27 cellular contexts compared by ENCODE assay signal in the genomic region with DNA sequence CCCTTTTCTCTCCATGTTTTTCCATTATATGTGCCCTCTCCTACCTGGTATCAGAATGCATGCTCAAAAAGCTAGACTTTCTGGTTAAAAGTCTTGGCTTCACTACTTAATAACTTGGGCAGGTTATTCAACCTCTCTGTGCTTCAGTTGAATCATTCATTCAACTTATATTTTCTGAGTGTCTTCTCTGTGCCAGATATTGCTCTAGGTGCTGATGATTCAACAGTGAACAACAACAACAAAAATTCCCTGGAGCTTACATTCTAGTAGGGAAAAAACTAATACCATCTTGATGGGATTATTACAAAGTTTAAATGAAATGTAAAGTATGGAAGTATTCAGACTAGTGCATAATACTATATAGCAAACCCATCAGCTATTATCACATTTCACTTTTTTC. TPM values are rescaled to one million over a fixed set of nuclear protein-coding genes. Genes with fewer than 3 reads are reported as not detected.
DNase-seq lines count a peak whose midpoint lies in the region; ATAC-seq lines count a peak whose summit lies in the region.
"Had no signal": no experiment of that assay in that cellular context is flagged by ENCODE, and none has a peak within 500 bp of the region (broad histone marks: within the 10 kb centered on the region; RNA-seq: fewer than 3 reads in every experiment).

No MANE protein-coding gene starts in this region.

- H3K4me3 ChIP-seq in GM23248 = no peak overlapping the region
- H3K4me3 ChIP-seq in naive thymus-derived CD4-positive, alpha-beta T cell (ENCODE audit: low read length) = no peak overlapping the region
- H3K4me3 ChIP-seq: lung, psoas muscle, SK-N-MC had no signal

- H3K27ac ChIP-seq in GM23248 = no peak overlapping the region
- no peak overlapping the region for H3K27ac ChIP-seq in naive thymus-derived CD4-positive, alpha-beta T cell (ENCODE audit: low read depth, low read length)
- H3K27ac ChIP-seq: HL-60, neutrophil, psoas muscle, SK-N-MC had no signal

- H3K4me1 Mint-ChIP-seq in activated T-cell treated with anti-CD3 and anti-CD28 coated beads, Interleukin-2, amount 50 U/mL, for 24 hours (ENCODE audit: low read depth) = peaks cover 24% of the 10 kb centered on the region
- peaks cover 39% of the 10 kb centered on the region for H3K4me1 Mint-ChIP-seq in activated naive CD8-positive, alpha-beta T cell treated with anti-CD3 and anti-CD28 coated beads, Interleukin-2, amount 10 ng/mL, durations not matched to agents 7 days and 5 days
- H3K4me1 Mint-ChIP-seq in naive thymus-derived CD4-positive, alpha-beta T cell = peaks cover 5 to 45% (median 10%) of the 10 kb centered on the region in 7 donors

- H2AFZ ChIP-seq in GM23248 = no peak overlapping the region

- H3K36me3 Mint-ChIP-seq in activated T-cell treated with anti-CD3 and anti-CD28 coated beads, Interleukin-2, amount 50 U/mL, for 24 hours (ENCODE audit: low read depth) = peaks cover 40% of the 10 kb centered on the region
- peaks cover 29% of the 10 kb centered on the region for H3K36me3 Mint-ChIP-seq in activated naive CD8-positive, alpha-beta T cell treated with anti-CD3 and anti-CD28 coated beads, Interleukin-2, amount 10 ng/mL, durations not matched to agents 7 days and 5 days
- H3K36me3 Mint-ChIP-seq in naive thymus-derived CD4-positive, alpha-beta T cell = peaks cover 4 to 26% (median 7%) of the 10 kb centered on the region in 5 donors

- no peak overlapping the region for H3K4me2 ChIP-seq in GM23248 (ENCODE audit: unreplicated experiment)

- H3K27ac Mint-ChIP-seq in activated T-cell treated with anti-CD3 and anti-CD28 coated beads, Interleukin-2, amount 50 U/mL, for 24 hours = peak overlapping the region; percentile 45
- H3K27ac Mint-ChIP-seq in activated naive CD8-positive, alpha-beta T cell treated with anti-CD3 and anti-CD28 coated beads, Interleukin-2, amount 10 ng/mL, durations not matched to agents 7 days and 5 days = peak overlapping the region; percentile 70
- peak overlapping the region in 6 of 9 donors; percentile 12 to 82 (median 52) for H3K27ac Mint-ChIP-seq in naive thymus-derived CD4-positive, alpha-beta T cell
- H3K27ac Mint-ChIP-seq: dendritic cell treated with granulocyte-macrophage colony-stimulating factor and Interleukin-4, amounts not matched to agents 40 ng/mL and 50 ng/mL, for 4 days; type B pancreatic cell had no signal

- DNase-seq in activated T-cell treated with anti-CD3 and anti-CD28 coated beads, Interleukin-2, amount 50 U/mL, for 24 hours = no peak
- DNase-seq in activated T-cell treated with anti-CD3 and anti-CD28 coated beads for 4 hours (no peak), GM23248 (peak; percentile 30), COLO668 (lab: John Stamatoyannopoulos, UW; ENCODE audit: unreplicated experiment) (no peak), GDM1 (lab: John Stamatoyannopoulos, UW) (no peak), GM19240 (ENCODE audit: insufficient read length, low spot score) (no peak)
- DNase-seq in activated naive CD8-positive, alpha-beta T cell treated with anti-CD3 and anti-CD28 coated beads, Interleukin-2, amount 10 ng/mL, durations not matched to agents 7 days and 5 days = no peak
- DNase-seq in naive thymus-derived CD4-positive, alpha-beta T cell = no peak
- DNase-seq: activated CD4-positive, alpha-beta T cell treated with anti-CD3 and anti-CD28 coated beads for 48 hours; activated naive CD4-positive, alpha-beta T cell treated with Interleukin-2 at 50 U/mL for 16 hours; AML-193; aorta; caudate nucleus; glutamatergic neuron; H7; kidney glomerular epithelial cell; NCI-H1105; NCI-H2081; NCI-H82; psoas muscle; T-helper 2 cell had no signal

- H3K9me3 Mint-ChIP-seq in activated T-cell treated with anti-CD3 and anti-CD28 coated beads, Interleukin-2, amount 50 U/mL, for 24 hours = no peaks in the 10 kb centered on the region
- no peaks in the 10 kb centered on the region for H3K9me3 Mint-ChIP-seq in activated naive CD8-positive, alpha-beta T cell treated with anti-CD3 and anti-CD28 coated beads, Interleukin-2, amount 10 ng/mL, durations not matched to agents 7 days and 5 days
- H3K9me3 Mint-ChIP-seq in naive thymus-derived CD4-positive, alpha-beta T cell = no peaks in the 10 kb centered on the region
- H3K9me3 Mint-ChIP-seq: dendritic cell treated with granulocyte-macrophage colony-stimulating factor and Interleukin-4, amounts not matched to agents 40 ng/mL and 50 ng/mL, for 4 days; type B pancreatic cell had no signal

- intact Hi-C loops in naive thymus-derived CD4-positive, alpha-beta T cell (cut with micrococcal nuclease) = no loop called here

- H3K9me3 ChIP-seq in GM23248 (ENCODE audit: low read depth) = no peaks in the 10 kb centered on the region
- H3K9me3 ChIP-seq in naive thymus-derived CD4-positive, alpha-beta T cell (ENCODE audit: control insufficient read depth in 2 of 3, low read length in 3 of 3) = no peaks in the 10 kb centered on the region
- H3K9me3 ChIP-seq: neutrophil, psoas muscle had no signal

- no peaks in the 10 kb centered on the region for H4K20me1 ChIP-seq in GM23248 (ENCODE audit: insufficient read depth)

- H3K9ac ChIP-seq in GM23248 = no peak overlapping the region

- H3K4me3 Mint-ChIP-seq in activated T-cell treated with anti-CD3 and anti-CD28 coated beads, Interleukin-2, amount 50 U/mL, for 24 hours = no peak overlapping the region
- H3K4me3 Mint-ChIP-seq in activated naive CD8-positive, alpha-beta T cell treated with anti-CD3 and anti-CD28 coated beads, Interleukin-2, amount 10 ng/mL, durations not matched to agents 7 days and 5 days = no peak overlapping the region
- H3K4me3 Mint-ChIP-seq in naive thymus-derived CD4-positive, alpha-beta T cell = no peak overlapping the region
- H3K4me3 Mint-ChIP-seq: dendritic cell treated with granulocyte-macrophage colony-stimulating factor and Interleukin-4, amounts not matched to agents 40 ng/mL and 50 ng/mL, for 4 days; type B pancreatic cell had no signal

- no peak for ATAC-seq in activated naive CD8-positive, alpha-beta T cell treated with anti-CD3 and anti-CD28 coated beads, Interleukin-2, amount 10 ng/mL, durations not matched to agents 7 days and 5 days (ENCODE audit: low read depth)
- ATAC-seq in naive thymus-derived CD4-positive, alpha-beta T cell = no peak
- ATAC-seq: psoas muscle had no signal

- in situ Hi-C loops in GM23248 (cut with MboI) = no loop called here

- 0 out of 2 replicates have a peak, but pooled peaks cover 3% of the 10 kb centered on the region for H3K36me3 ChIP-seq in GM23248 (ENCODE audit: low read depth)
- peaks cover 0 to 7% (median 3%) of the 10 kb centered on the region in 3 experiments for H3K36me3 ChIP-seq in naive thymus-derived CD4-positive, alpha-beta T cell (ENCODE audit: control insufficient read depth in 2 of 3, insufficient read depth in 3 of 3, low read length in 3 of 3)

- H3K9me2 ChIP-seq in GM23248 (ENCODE audit: insufficient read depth) = no peaks in the 10 kb centered on the region

- no peaks in the 10 kb centered on the region for H3F3A ChIP-seq in GM23248 (ENCODE audit: insufficient read depth)

- CTCF ChIA-PET in naive thymus-derived CD4-positive, alpha-beta T cell (lab: Charles Lee) = interaction anchor here (1.9 kb wide), 1 partner anchor 162 kb away, joined by 4 read pairs; no protein-coding TSS in a partner anchor

- H3K79me2 ChIP-seq in GM23248 (ENCODE audit: insufficient read depth) = peaks cover 56% of the 10 kb centered on the region

- no peaks in the 10 kb centered on the region for H3K27me3 Mint-ChIP-seq in activated T-cell treated with anti-CD3 and anti-CD28 coated beads, Interleukin-2, amount 50 U/mL, for 24 hours
- H3K27me3 Mint-ChIP-seq in activated naive CD8-positive, alpha-beta T cell treated with anti-CD3 and anti-CD28 coated beads, Interleukin-2, amount 10 ng/mL, durations not matched to agents 7 days and 5 days = no peaks in the 10 kb centered on the region
- no peaks in the 10 kb centered on the region for H3K27me3 Mint-ChIP-seq in naive thymus-derived CD4-positive, alpha-beta T cell
- H3K27me3 Mint-ChIP-seq: dendritic cell treated with granulocyte-macrophage colony-stimulating factor and Interleukin-4, amounts not matched to agents 40 ng/mL and 50 ng/mL, for 4 days; type B pancreatic cell had no signal

- H3K27me3 ChIP-seq in GM23248 (replicated peaks; ENCODE audit: insufficient read depth) = no peaks in the 10 kb centered on the region
- no peaks in the 10 kb centered on the region for H3K27me3 ChIP-seq in naive thymus-derived CD4-positive, alpha-beta T cell (ENCODE audit: control insufficient read depth in 2 of 2, insufficient read depth in 2 of 2, low read length in 2 of 2)
- H3K27me3 ChIP-seq: neutrophil had no signal

- POLR2A ChIA-PET in activated naive CD8-positive, alpha-beta T cell treated with anti-CD3 and anti-CD28 coated beads, Interleukin-2, amount 10 ng/mL, durations not matched to agents 7 days and 5 days (lab: Charles Lee) = interaction anchor here (1.2 kb wide), 1 partner anchor 46 kb away, joined by 3 read pairs; no protein-coding TSS in a partner anchor
- POLR2A ChIA-PET in naive thymus-derived CD4-positive, alpha-beta T cell (lab: Charles Lee) = interaction anchor here (1.5 kb wide), 1 partner anchor 164 kb away, joined by 3 read pairs; no protein-coding TSS in a partner anchor

- 0 out of 2 replicates have a peak, but pooled peaks cover 3% of the 10 kb centered on the region for H3K4me1 ChIP-seq in GM23248 (ENCODE audit: insufficient read depth)
- no peaks in the 10 kb centered on the region for H3K4me1 ChIP-seq in naive thymus-derived CD4-positive, alpha-beta T cell (ENCODE audit: control insufficient read depth in 2 of 2, insufficient read depth in 2 of 2, low read length in 2 of 2)
- H3K4me1 ChIP-seq: psoas muscle had no signal

RNA-seq across cellular contexts. Expression of a gene that starts 55.2 kb away (rescaled TPM):
- total RNA-seq in GM23248 (2014; rRNA removed; shearing (Covaris generic)) = 8.6 and 22.0 TPM in 2 replicates
- 3.8 and 5.0 TPM in 2 replicates for polyA plus RNA-seq in GM23248 (2016; fragmentation: Nextera tagmentation; extraction: Ambion mirVana)
- 100 to 1,000 TPM; 154 to 168 TPM for total RNA-seq in activated naive CD8-positive, alpha-beta T cell treated with anti-CD3 and anti-CD28 coated beads, Interleukin-2, amount 10 ng/mL, durations not matched to agents 7 days and 5 days
- total RNA-seq in naive thymus-derived CD4-positive, alpha-beta T cell = 100 to 1,000 TPM in 1 of 5 experiments, 10 to 100 TPM in 4; 34.6 to 323 (median 55.5) TPM
- polyA plus RNA-seq in naive thymus-derived CD4-positive, alpha-beta T cell = 1 to 10 TPM; 6.3 to 8.4 TPM
